ENCODE assay signal across 15 cellular contexts in genomic region chr12:91423336-91424050, GRCh38.
"Had no signal": no experiment of that assay in that cellular context is flagged by ENCODE, and none has a peak within 500 bp of the region (broad histone marks: within the 10 kb centered on the region; RNA-seq: fewer than 3 reads in every experiment).

No MANE protein-coding gene starts in this region.

- H3K9me3 Mint-ChIP-seq: activated naive CD4-positive, alpha-beta T cell treated with anti-CD3 and anti-CD28 coated beads, Interleukin-2, amount 50 U/mL, for 72 hours had no signal

- H3K36me3 ChIP-seq: thyroid gland, uterus had no signal

- H3K4me3 Mint-ChIP-seq: activated CD4-positive, alpha-beta T cell treated with anti-CD3 and anti-CD28 coated beads for 36 hours had no signal

- DNase-seq: activated CD4-positive, alpha-beta T cell treated with anti-CD3 and anti-CD28 coated beads for 36 hours; activated CD4-positive, alpha-beta T cell treated with anti-CD3 and anti-CD28 coated beads, Interleukin-2, amount 50 U/mL, for 48 hours; activated gamma-delta T cell treated with Interleukin-2 at 50 U/mL for 16 hours; cortex of kidney; stimulated activated CD4-positive, alpha-beta T cell treated with anti-CD3 and anti-CD28 coated beads, Interleukin-12 subunit alpha, Interleukin-12 subunit beta, amount 100 ng/mL, for 4 hours; stimulated activated CD4-positive, alpha-beta T cell treated with anti-CD3 and anti-CD28 coated beads, Interleukin-1b, Interleukin-23, amount 100 ng/mL, for 48 hours; stimulated activated CD8-positive, alpha-beta memory T cell treated with anti-CD3 and anti-CD28 coated beads, Interleukin-4, amount 100 ng/mL, for 48 hours; stimulated activated naive CD4-positive, alpha-beta T cell treated with Interleukin-2 at 50 U/mL for 16 hours; SW 1271; T-helper 2 cell; thyroid gland; uterus had no signal

- H3K9me3 ChIP-seq: thyroid gland, uterus had no signal

- H3K4me3 ChIP-seq: lung, thyroid gland, uterus had no signal

- H3K4me1 ChIP-seq: uterus had no signal

- H3K27ac Mint-ChIP-seq: activated CD4-positive, alpha-beta T cell treated with anti-CD3 and anti-CD28 coated beads for 36 hours; activated naive CD4-positive, alpha-beta T cell treated with anti-CD3 and anti-CD28 coated beads, Interleukin-2, amount 50 U/mL, for 72 hours; progenitor cell of endocrine pancreas had no signal

- H3K36me3 Mint-ChIP-seq: activated naive CD4-positive, alpha-beta T cell treated with anti-CD3 and anti-CD28 coated beads, Interleukin-2, amount 50 U/mL, for 72 hours had no signal

- H3K27ac ChIP-seq: thyroid gland, uterus had no signal

- H3K4me1 Mint-ChIP-seq: activated CD4-positive, alpha-beta T cell treated with anti-CD3 and anti-CD28 coated beads for 36 hours had no signal

- H3K27me3 Mint-ChIP-seq: activated CD4-positive, alpha-beta T cell treated with anti-CD3 and anti-CD28 coated beads for 36 hours; progenitor cell of endocrine pancreas had no signal

- H3K27me3 ChIP-seq: thyroid gland, uterus had no signal

- ATAC-seq: activated CD4-positive, alpha-beta T cell treated with anti-CD3 and anti-CD28 coated beads for 36 hours; activated naive CD4-positive, alpha-beta T cell treated with anti-CD3 and anti-CD28 coated beads, Interleukin-2, amount 50 U/mL, for 72 hours had no signal
